Comparison of ENCODE assay signal across 19 cellular contexts in the genomic region with DNA sequence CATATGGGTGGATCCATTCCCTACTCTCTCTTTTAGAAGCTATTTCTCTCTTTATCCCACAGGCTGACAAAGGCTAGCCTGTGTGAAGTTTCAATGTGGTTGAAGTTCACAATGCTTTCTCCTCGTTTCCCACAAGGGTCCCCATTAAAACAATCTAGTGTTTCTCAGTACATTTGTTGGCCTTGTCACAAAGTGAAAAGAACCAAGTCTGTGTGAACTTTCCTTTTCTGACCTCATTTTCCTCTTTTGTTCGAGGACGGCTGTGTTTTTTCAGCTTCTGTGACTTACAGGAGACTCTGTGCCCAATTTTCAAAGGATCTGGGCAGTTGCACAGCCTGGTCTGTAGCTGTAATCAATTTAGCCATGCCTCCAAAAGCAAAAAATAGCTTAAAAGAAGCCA.
"Had no signal": no experiment of that assay in that cellular context is flagged by ENCODE, and none has a peak within 500 bp of the region (broad histone marks: within the 10 kb centered on the region; RNA-seq: fewer than 3 reads in every experiment).

No MANE protein-coding gene starts in this region.

- H3K27ac ChIP-seq: ascending aorta, cardiac muscle cell, colonic mucosa, foreskin keratinocyte, lower lobe of right lung, testis had no signal

- H3K27me3 ChIP-seq: ascending aorta, cardiac muscle cell, colonic mucosa, foreskin keratinocyte, heart right ventricle, testis had no signal

- H3K4me3 Mint-ChIP-seq: activated naive CD8-positive, alpha-beta T cell treated with anti-CD3 and anti-CD28 coated beads, Interleukin-2, amount 50 U/mL, for 24 hours; naive thymus-derived CD4-positive, alpha-beta T cell; stimulated activated naive CD8-positive, alpha-beta T cell treated with anti-CD3 and anti-CD28 coated beads, Interleukin-15, Interleukin-2, amounts not matched to agents 100 ng/mL and 50 ng/mL, for 24 hours; T-helper 2 cell treated with Interferon-gamma antibody and Interleukin-4, amounts not matched to agents 5 μg/mL and 100 μg/mL, for 36 hours had no signal

- H3K9me3 ChIP-seq: ascending aorta, colonic mucosa, heart right ventricle, lower lobe of right lung, testis had no signal

- H3K36me3 Mint-ChIP-seq: naive thymus-derived CD4-positive, alpha-beta T cell had no signal

- H3K36me3 ChIP-seq: ascending aorta, cardiac muscle cell, colonic mucosa, lower lobe of right lung had no signal

- ATAC-seq: activated CD4-positive, CD25-positive, alpha-beta regulatory T cell treated with anti-CD3 and anti-CD28 coated beads, Interleukin-2, amount 50 U/mL, for 24 hours; activated naive CD8-positive, alpha-beta T cell treated with anti-CD3 and anti-CD28 coated beads, Interleukin-2, amount 50 U/mL, for 24 hours; heart right ventricle; left colon; lower lobe of right lung; naive thymus-derived CD4-positive, alpha-beta T cell; right cardiac atrium had no signal

- H3K9me3 Mint-ChIP-seq: activated naive CD8-positive, alpha-beta T cell treated with anti-CD3 and anti-CD28 coated beads, Interleukin-2, amount 50 U/mL, for 24 hours; stimulated activated naive CD8-positive, alpha-beta T cell treated with anti-CD3 and anti-CD28 coated beads, Interleukin-15, Interleukin-2, amounts not matched to agents 100 ng/mL and 50 ng/mL, for 24 hours; T-helper 2 cell treated with Interferon-gamma antibody and Interleukin-4, amounts not matched to agents 5 μg/mL and 100 μg/mL, for 36 hours had no signal

- FAIRE-seq: endothelial cell of umbilical vein had no signal

- DNase-seq: activated CD4-positive, alpha-beta T cell treated with anti-CD3 and anti-CD28 coated beads, Interleukin-2, amount 50 U/mL, for 1 hour; activated naive CD4-positive, alpha-beta T cell treated with Interleukin-2 at 50 U/mL for 16 hours; activated naive CD8-positive, alpha-beta T cell treated with anti-CD3 and anti-CD28 coated beads, Interleukin-2, amount 50 U/mL, for 24 hours; colonic mucosa; foreskin keratinocyte; heart right ventricle; left colon; lower lobe of right lung; naive thymus-derived CD4-positive, alpha-beta T cell; right cardiac atrium; testis had no signal

- H3K27ac Mint-ChIP-seq: activated naive CD8-positive, alpha-beta T cell treated with anti-CD3 and anti-CD28 coated beads, Interleukin-2, amount 50 U/mL, for 24 hours; naive thymus-derived CD4-positive, alpha-beta T cell; progenitor cell of endocrine pancreas; stimulated activated naive CD8-positive, alpha-beta T cell treated with anti-CD3 and anti-CD28 coated beads, Interleukin-15, Interleukin-2, amounts not matched to agents 100 ng/mL and 50 ng/mL, for 24 hours; T-helper 2 cell treated with Interferon-gamma antibody and Interleukin-4, amounts not matched to agents 5 μg/mL and 100 μg/mL, for 36 hours had no signal

- H3K4me1 ChIP-seq: colonic mucosa, foreskin keratinocyte had no signal

- H3K4me3 ChIP-seq: cardiac muscle cell, colonic mucosa, heart right ventricle, lower lobe of right lung, smooth muscle cell, testis had no signal
